20 cellular contexts compared by ENCODE assay signal in genomic region chr3:37962906-37963486, GRCh38. TPM values are rescaled to one million over a fixed set of nuclear protein-coding genes. Genes with fewer than 3 reads are reported as not detected.
DNase-seq lines count a peak whose midpoint lies in the region; ATAC-seq, FAIRE-seq and TF ChIP-seq lines count a peak whose summit lies in the region.
"Had no signal": no experiment of that assay in that cellular context is flagged by ENCODE, and none has a peak within 500 bp of the region (broad histone marks: within the 10 kb centered on the region; RNA-seq: fewer than 3 reads in every experiment).

No MANE protein-coding gene starts in this region.

- H3K27ac Mint-ChIP-seq in GM23338 (peak overlapping the region; percentile 96), astrocyte (ENCODE audit: unreplicated experiment) (peak overlapping the region; percentile 34)
- H3K27ac Mint-ChIP-seq: CD8-positive, alpha-beta T cell; effector memory CD8-positive, alpha-beta T cell; stimulated activated naive B cell treated with anti-CD40 and anti-IgM and Interleukin-4, amounts not matched to agents 10 μg/mL and 1 μg/mL and 100 μg/mL, for 72 hours had no signal

- in situ Hi-C loops in gastrocnemius medialis (cut with MboI; ENCODE audit: low sequenced_read_pairs in 4 of 4): loop anchor here in 2 of 4 donors (10.0 kb wide), 1 partner anchor 108 kb away; no protein-coding TSS in a partner anchor

- TF ChIP-seq POLR2A in gastrocnemius medialis (IDR thresholded peaks at IDR 0.05): no peak
- TF ChIP-seq POLR2A in erythroblast (IDR thresholded peaks at IDR 0.05; ENCODE audit: low read length): no peak

- H3K4me3 ChIP-seq in GM23338: no peak overlapping the region
- no peak overlapping the region for H3K4me3 ChIP-seq in astrocyte (ENCODE audit: insufficient read depth, low read depth, low read length)
- H3K4me3 ChIP-seq in gastrocnemius medialis: no peak overlapping the region
- H3K4me3 ChIP-seq: PC-9, prostate gland had no signal

- no peaks in the 10 kb centered on the region for H3K9me3 Mint-ChIP-seq in GM23338
- H3K9me3 Mint-ChIP-seq in astrocyte (ENCODE audit: unreplicated experiment): no peaks in the 10 kb centered on the region
- H3K9me3 Mint-ChIP-seq: CD8-positive, alpha-beta T cell; effector memory CD8-positive, alpha-beta T cell; stimulated activated naive B cell treated with anti-CD40 and anti-IgM and Interleukin-4, amounts not matched to agents 10 μg/mL and 1 μg/mL and 100 μg/mL, for 72 hours had no signal

- no peaks in the 10 kb centered on the region for H3K9me2 ChIP-seq in GM23338 (ENCODE audit: insufficient read depth)

- H3K4me3 Mint-ChIP-seq in GM23338 (peak overlapping the region; percentile 26; the same call in 1 of the 3 replicates), astrocyte (ENCODE audit: unreplicated experiment) (no peak overlapping the region)
- H3K4me3 Mint-ChIP-seq: CD8-positive, alpha-beta T cell; effector memory CD8-positive, alpha-beta T cell; stimulated activated naive B cell treated with anti-CD40 and anti-IgM and Interleukin-4, amounts not matched to agents 10 μg/mL and 1 μg/mL and 100 μg/mL, for 72 hours had no signal

- no peak overlapping the region for H3K9ac ChIP-seq in astrocyte (ENCODE audit: low read length)

- H3K9me3 ChIP-seq in astrocyte (ENCODE audit: insufficient read depth, low read depth, low read length) (no peaks in the 10 kb centered on the region), gastrocnemius medialis (no peaks in the 10 kb centered on the region)
- H3K9me3 ChIP-seq: prostate gland had no signal

- no peak for ATAC-seq in GM23338
- ATAC-seq in gastrocnemius medialis: peak in 1 of 2 donors; percentile 67
- no peak for ATAC-seq in GM19452 (IDR thresholded peaks at IDR 0.05; ENCODE audit: unreplicated experiment)
- ATAC-seq in HG03139 (IDR thresholded peaks at IDR 0.05; ENCODE audit: unreplicated experiment): no peak
- ATAC-seq in GM21619 (IDR thresholded peaks at IDR 0.05; ENCODE audit: unreplicated experiment): no peak
- ATAC-seq: CD8-positive, alpha-beta T cell; effector memory CD8-positive, alpha-beta T cell; stimulated activated naive B cell treated with anti-CD40 and anti-IgM and Interleukin-4, amounts not matched to agents 10 μg/mL and 1 μg/mL and 100 μg/mL, for 72 hours had no signal

- H3K27ac ChIP-seq in GM23338 (ENCODE audit: low read depth) (peak overlapping the region; percentile 88), astrocyte (ENCODE audit: low read depth, low read length) (no peak overlapping the region), gastrocnemius medialis (peak overlapping the region in 3 of 4 donors; percentile 0 to 56 (median 8))
- H3K27ac ChIP-seq: PC-9 had no signal

- H3K4me1 ChIP-seq in GM23338 (ENCODE audit: insufficient read depth) (peaks cover 28% of the 10 kb centered on the region), astrocyte (ENCODE audit: insufficient read depth, low read length) (no peaks in the 10 kb centered on the region), gastrocnemius medialis (peaks cover 19 to 27% of the 10 kb centered on the region in 2 donors)
- H3K4me1 ChIP-seq: prostate gland had no signal

- no peaks in the 10 kb centered on the region for H3F3A ChIP-seq in GM23338 (replicated peaks; ENCODE audit: low read depth)

- peak overlapping the region; percentile 40; the same call in 1 of the 2 replicates for H3K4me2 ChIP-seq in GM23338
- H3K4me2 ChIP-seq in astrocyte (ENCODE audit: low read length): no peak overlapping the region
- H3K4me2 ChIP-seq: PC-9 had no signal

- peaks cover 4% of the 10 kb centered on the region; the same call in 2 of the 3 replicates for H3K36me3 Mint-ChIP-seq in GM23338 (ENCODE audit: low read depth)
- H3K36me3 Mint-ChIP-seq in astrocyte (ENCODE audit: low read depth, unreplicated experiment): peaks cover 11% of the 10 kb centered on the region
- H3K36me3 Mint-ChIP-seq: CD8-positive, alpha-beta T cell; stimulated activated naive B cell treated with anti-CD40 and anti-IgM and Interleukin-4, amounts not matched to agents 10 μg/mL and 1 μg/mL and 100 μg/mL, for 72 hours had no signal

- H2AFZ ChIP-seq in GM23338: no peak overlapping the region
- no peak overlapping the region for H2AFZ ChIP-seq in astrocyte (ENCODE audit: low read depth, low read length)
- H2AFZ ChIP-seq: PC-9 had no signal

- H3K36me3 ChIP-seq in GM23338 (ENCODE audit: insufficient read depth): no peaks in the 10 kb centered on the region
- no peaks in the 10 kb centered on the region for H3K36me3 ChIP-seq in astrocyte (ENCODE audit: insufficient read depth, low read length)
- H3K36me3 ChIP-seq in gastrocnemius medialis: no peaks in the 10 kb centered on the region
- H3K36me3 ChIP-seq: prostate gland had no signal

- FAIRE-seq in astrocyte (lab: Jason Lieb, UNC): no peak

- DNase-seq in GM23338 (ENCODE audit: low spot score) (no peak), astrocyte (ENCODE audit: low read depth) (no peak), kidney glomerular epithelial cell (lab: John Stamatoyannopoulos, UW) (peak; percentile 12), gastrocnemius medialis (no peak), erythroblast (lab: John Stamatoyannopoulos, UW) (no peak)
- DNase-seq: activated CD4-positive, CD25-positive, alpha-beta regulatory T cell treated with anti-CD3 and anti-CD28 coated beads, Interleukin-2, amount 50 U/mL, for 72 hours; activated T-cell treated with anti-CD3 and anti-CD28 coated beads, Interleukin-2, amount 50 U/mL, for 1 hour; amygdala; CD8-positive, alpha-beta T cell; effector memory CD8-positive, alpha-beta T cell; hypothalamus; mesendoderm; NCI-H446 treated with DMSO at 0.1 percent for 48 hours; PC-9; stimulated activated CD4-positive, alpha-beta T cell treated with anti-CD3 and anti-CD28 coated beads, Interleukin-2, amount 100 ng/mL, for 48 hours; stimulated activated naive B cell treated with anti-CD40 and anti-IgM and Interleukin-4, amounts not matched to agents 10 μg/mL and 1 μg/mL and 100 μg/mL, for 72 hours had no signal

- no peaks in the 10 kb centered on the region for H3K27me3 ChIP-seq in GM23338 (ENCODE audit: insufficient read depth)
- no peaks in the 10 kb centered on the region for H3K27me3 ChIP-seq in astrocyte (ENCODE audit: insufficient read depth, low read length)
- H3K27me3 ChIP-seq in gastrocnemius medialis: no peaks in the 10 kb centered on the region

- H4K20me1 ChIP-seq in GM23338 (replicated peaks; ENCODE audit: insufficient read depth) (no peaks in the 10 kb centered on the region), astrocyte (ENCODE audit: insufficient read depth, low read length) (no peaks in the 10 kb centered on the region)

- intact Hi-C loops in gastrocnemius medialis (cut with DNase I; ENCODE audit: low total_unique reads): no loop called here

- TF ChIP-seq CTCF in GM23338 (conservative IDR thresholded peaks at IDR 0.05; ENCODE audit: low read depth in 2 of 2): no peak
- TF ChIP-seq CTCF in astrocyte (IDR thresholded peaks at IDR 0.05; ENCODE audit: insufficient read depth, low read depth, low read length): no peak
- no peak for TF ChIP-seq CTCF in gastrocnemius medialis (IDR thresholded peaks at IDR 0.05 in 4 of 5, conservative IDR thresholded peaks at IDR 0.05 in 1 of 5)

- H3K79me2 ChIP-seq in GM23338 (replicated peaks; ENCODE audit: insufficient read depth) (no peaks in the 10 kb centered on the region), astrocyte (ENCODE audit: insufficient read depth, low read length) (no peaks in the 10 kb centered on the region)

- H3K27me3 Mint-ChIP-seq in GM23338 (ENCODE audit: insufficient read depth, low read depth, poor library complexity) (peaks cover 2% of the 10 kb centered on the region), astrocyte (ENCODE audit: low read depth, unreplicated experiment) (no peaks in the 10 kb centered on the region)
- H3K27me3 Mint-ChIP-seq: stimulated activated naive B cell treated with anti-CD40 and anti-IgM and Interleukin-4, amounts not matched to agents 10 μg/mL and 1 μg/mL and 100 μg/mL, for 72 hours had no signal

- H3K4me1 Mint-ChIP-seq in GM23338 (peaks cover 28% of the 10 kb centered on the region), astrocyte (ENCODE audit: low read depth, unreplicated experiment) (peaks cover 14% of the 10 kb centered on the region)
- H3K4me1 Mint-ChIP-seq: stimulated activated naive B cell treated with anti-CD40 and anti-IgM and Interleukin-4, amounts not matched to agents 10 μg/mL and 1 μg/mL and 100 μg/mL, for 72 hours had no signal

TF ChIP-seq in GM23338, 12 proteins besides CTCF, POLR2A, EP300 and RAD21 (continues in another document):
- TF ChIP-seq CREB1 (CRISPR knock-in tag; IDR thresholded peaks at IDR 0.05; ENCODE audit: low read depth) (no peak), EZH2phosphoT487 (IDR thresholded peaks at IDR 0.05; ENCODE audit: unreplicated experiment) (no peak), ZNF114 (CRISPR knock-in tag; IDR thresholded peaks at IDR 0.05) (no peak), ZNF331 (CRISPR knock-in tag; IDR thresholded peaks at IDR 0.05; ENCODE audit: low read depth) (no peak)

RNA-seq across cellular contexts. Expression of gene VILL, which starts 27.6 kb away (rescaled TPM):
- total RNA-seq in GM23338 (2014; rRNA removed; shearing (Covaris generic)): 4.2 and 9.8 TPM in 2 replicates
- 2.7 and 3.4 TPM in 2 replicates for polyA plus RNA-seq in GM23338 (2016; fragmentation: Nextera tagmentation; extraction: Ambion mirVana)
- total RNA-seq in astrocyte (1.0 and 1.5 TPM in 2 replicates), gastrocnemius medialis (1 to 10 TPM in 1 of 4 donors, under 1 TPM in 3; 0.51 to 4.6 (median 0.66) TPM)
